20 cellular contexts compared by ENCODE assay signal in genomic region chr4:74487771-74488170, GRCh38. TPM values are rescaled to one million over a fixed set of nuclear protein-coding genes. Genes with fewer than 3 reads are reported as not detected.
DNase-seq lines count a peak whose midpoint lies in the region; ATAC-seq, FAIRE-seq and TF ChIP-seq lines count a peak whose summit lies in the region.
"Had no signal": no experiment of that assay in that cellular context is flagged by ENCODE, and none has a peak within 500 bp of the region (broad histone marks: within the 10 kb centered on the region; RNA-seq: fewer than 3 reads in every experiment).

No MANE protein-coding gene starts in this region.

- H3K9ac ChIP-seq in K562 (ENCODE audit: insufficient read depth in 1 of 2, low read depth in 2 of 2, low read length in 2 of 2): no peak overlapping the region
- H3K9ac ChIP-seq: BLaER1, GM23248 had no signal

- H3K27ac ChIP-seq in K562 (ENCODE audit: extremely low read depth, low read depth, low read length): no peak overlapping the region
- H3K27ac ChIP-seq: BLaER1, GM23248, HL-60 had no signal

- no peak for ATAC-seq in K562
- no peak for ATAC-seq in activated CD8-positive, alpha-beta T cell treated with anti-CD3 and anti-CD28 coated beads, Interleukin-2, amount 10 ng/mL, durations not matched to agents 7 days and 5 days
- ATAC-seq in HG02970 (IDR thresholded peaks at IDR 0.05; ENCODE audit: low FRiP score, unreplicated experiment): no peak

- POLR2A ChIA-PET in K562 (lab: Yijun Ruan, JAX): no interaction called here
- POLR2A ChIA-PET in activated CD8-positive, alpha-beta T cell treated with anti-CD3 and anti-CD28 coated beads, Interleukin-2, amount 10 ng/mL, durations not matched to agents 7 days and 5 days (lab: Charles Lee): no interaction called here

- H3K27me3 ChIP-seq in K562 (ENCODE audit: control insufficient read depth in 2 of 2, insufficient read depth in 2 of 2, low read length in 2 of 2): no peaks in the 10 kb centered on the region
- H3K27me3 ChIP-seq: BLaER1 had no signal

- H3K4me1 Mint-ChIP-seq in activated CD8-positive, alpha-beta T cell treated with anti-CD3 and anti-CD28 coated beads, Interleukin-2, amount 10 ng/mL, durations not matched to agents 7 days and 5 days (ENCODE audit: low read depth): no peaks in the 10 kb centered on the region
- H3K4me1 Mint-ChIP-seq: CD14-positive monocyte; CD4-positive, alpha-beta memory T cell had no signal

- H3K9me3 ChIP-seq in K562 (replicated peaks; ENCODE audit: control insufficient read depth, insufficient read depth, low read depth, low read length): no peaks in the 10 kb centered on the region
- H3K9me3 ChIP-seq: BLaER1, HAP-1 had no signal

- no peak for TF ChIP-seq RAD21 in K562 (CRISPR knock-in tag; conservative IDR thresholded peaks at IDR 0.05 in 1 of 2, IDR thresholded peaks at IDR 0.05 in 1 of 2)

- no peak for FAIRE-seq in K562 (lab: Jason Lieb, UNC)
- FAIRE-seq: GM12892, GM18507 had no signal

- peaks cover 4% of the 10 kb centered on the region for H3K27me3 Mint-ChIP-seq in activated CD8-positive, alpha-beta T cell treated with anti-CD3 and anti-CD28 coated beads, Interleukin-2, amount 10 ng/mL, durations not matched to agents 7 days and 5 days (ENCODE audit: low read depth)

- TF ChIP-seq CTCF in K562 (IDR thresholded peaks at IDR 0.05 in 2 of 3, conservative IDR thresholded peaks at IDR 0.05 in 1 of 3; ENCODE audit: insufficient read depth in 2 of 3, low read depth in 1 of 3, low read length in 3 of 3): no peak
- no peak for TF ChIP-seq CTCF in foreskin fibroblast (IDR thresholded peaks at IDR 0.05; ENCODE audit: low read depth, low read length)

- no peak for TF ChIP-seq EP300 in K562 (IDR thresholded peaks at IDR 0.05; ENCODE audit: low read length)

- 58% methylated on average over 1 of the region's 1 CpG for WGBS in K562 (ENCODE audit: insufficient coverage, low coverage, missing lambda C conversion rate)

- in situ Hi-C loops in K562 (cut with MboI): no loop called here

- no peaks in the 10 kb centered on the region for H3K36me3 ChIP-seq in K562 (ENCODE audit: control insufficient read depth, insufficient read depth, low read length)
- H3K36me3 ChIP-seq: BLaER1, HAP-1 had no signal

- no peak overlapping the region for H3K4me2 ChIP-seq in K562 (ENCODE audit: insufficient read depth, low read length)
- H3K4me2 ChIP-seq: BLaER1 had no signal

- 0 out of 2 replicates have a peak overlapping the region, but pooled peaks have one; percentile 3 for H2AFZ ChIP-seq in K562 (ENCODE audit: low read depth, low read length)
- H2AFZ ChIP-seq: GM23248 had no signal

- peak; percentile 22 for DNase-seq in NCI-H510A treated with DMSO at 0.1 percent for 48 hours (lab: John Stamatoyannopoulos, UW)
- no peak for DNase-seq in NCI-H510A (lab: John Stamatoyannopoulos, UW)
- peak; percentile 26 for DNase-seq in NCI-H345 (lab: John Stamatoyannopoulos, UW)
- DNase-seq in K562 (ENCODE audit: extremely low read depth in 1 of 4, low spot score in 3 of 4): no peak
- DNase-seq in foreskin fibroblast: no peak
- DNase-seq in activated CD4-positive, alpha-beta T cell treated with anti-CD3 and anti-CD28 coated beads for 4 hours: no peak
- DNase-seq in activated CD8-positive, alpha-beta T cell treated with anti-CD3 and anti-CD28 coated beads, Interleukin-2, amount 10 ng/mL, durations not matched to agents 7 days and 5 days: no peak
- DNase-seq: 8988T; CD4-positive, alpha-beta memory T cell; DMS153; GDM1; GM23248 had no signal

- H4K20me1 ChIP-seq in K562 (replicated peaks; ENCODE audit: control insufficient read depth, insufficient read depth, low read length): no peaks in the 10 kb centered on the region
- H4K20me1 ChIP-seq: BLaER1 had no signal

- no peak overlapping the region for H3K4me3 ChIP-seq in K562
- no peak overlapping the region for H3K4me3 ChIP-seq in foreskin fibroblast (ENCODE audit: low read depth in 1 of 2, low read length in 2 of 2)
- H3K4me3 ChIP-seq: BLaER1, GM23248, HAP-1 had no signal

- BruUV-seq in K562 (replicated peaks; lab: Mats Ljungman, UMichigan): no TSS peak

- no peaks in the 10 kb centered on the region for H3K9me3 Mint-ChIP-seq in activated CD8-positive, alpha-beta T cell treated with anti-CD3 and anti-CD28 coated beads, Interleukin-2, amount 10 ng/mL, durations not matched to agents 7 days and 5 days (ENCODE audit: insufficient read depth)
- H3K9me3 Mint-ChIP-seq: CD14-positive monocyte; CD4-positive, alpha-beta memory T cell had no signal

- no peaks in the 10 kb centered on the region for H3K9me1 ChIP-seq in K562 (ENCODE audit: control insufficient read depth, insufficient read depth, low read length)

- no peaks in the 10 kb centered on the region for H3K36me3 Mint-ChIP-seq in activated CD8-positive, alpha-beta T cell treated with anti-CD3 and anti-CD28 coated beads, Interleukin-2, amount 10 ng/mL, durations not matched to agents 7 days and 5 days (ENCODE audit: low read depth)
- H3K36me3 Mint-ChIP-seq: CD14-positive monocyte; CD4-positive, alpha-beta memory T cell had no signal

- no peak overlapping the region for H3K4me3 Mint-ChIP-seq in activated CD8-positive, alpha-beta T cell treated with anti-CD3 and anti-CD28 coated beads, Interleukin-2, amount 10 ng/mL, durations not matched to agents 7 days and 5 days
- H3K4me3 Mint-ChIP-seq: CD14-positive monocyte; CD4-positive, alpha-beta memory T cell had no signal

- TF ChIP-seq POLR2A in K562 (conservative IDR thresholded peaks at IDR 0.05): no peak

- no peaks in the 10 kb centered on the region for H3K79me2 ChIP-seq in K562 (ENCODE audit: control insufficient read depth, insufficient read depth, low read length)

- H3K4me1 ChIP-seq in K562 (replicated peaks in 1 of 2; ENCODE audit: control insufficient read depth in 2 of 2, insufficient read depth in 2 of 2, low read length in 2 of 2): peaks cover 0 to 7% of the 10 kb centered on the region in 2 experiments; a peak in 2 of 5 replicates
- H3K4me1 ChIP-seq: BLaER1, HAP-1 had no signal

- H3K27ac Mint-ChIP-seq in activated CD8-positive, alpha-beta T cell treated with anti-CD3 and anti-CD28 coated beads, Interleukin-2, amount 10 ng/mL, durations not matched to agents 7 days and 5 days: no peak overlapping the region
- H3K27ac Mint-ChIP-seq: CD14-positive monocyte; CD4-positive, alpha-beta memory T cell had no signal

- intact Hi-C loops in K562 (cut with micrococcal nuclease): no loop called here

- CTCF ChIA-PET in K562 (lab: Yijun Ruan, JAX; ENCODE audit: low intra/inter-chr PET ratio): no interaction called here
- CTCF ChIA-PET in activated CD8-positive, alpha-beta T cell treated with anti-CD3 and anti-CD28 coated beads, Interleukin-2, amount 10 ng/mL, durations not matched to agents 7 days and 5 days (lab: Charles Lee): no interaction called here

TF ChIP-seq in K562, 482 proteins besides CTCF, POLR2A, EP300 and RAD21:
- TF ChIP-seq SNIP1 (IDR thresholded peaks at IDR 0.05; ENCODE audit: low read depth) (no peak), MYC (IDR thresholded peaks at IDR 0.05; ENCODE audit: low read depth, low read length) (no peak), MYC (CRISPR knock-in tag; IDR thresholded peaks at IDR 0.05; ENCODE audit: borderline replicate concordance, low read depth) (no peak), RBM25 (IDR thresholded peaks at IDR 0.05; ENCODE audit: low read depth, low read length, severe bottlenecking) (no peak), NFE2L1 (tag; IDR thresholded peaks at IDR 0.05; ENCODE audit: borderline replicate concordance, low read depth) (no peak), ZNF184 (CRISPR knock-in tag; IDR thresholded peaks at IDR 0.05) (no peak), ZNF785 (CRISPR knock-in tag; IDR thresholded peaks at IDR 0.05) (no peak), ZNF23 (CRISPR knock-in tag; IDR thresholded peaks at IDR 0.05) (no peak)

RNA-seq across cellular contexts. Expression of gene AREG, which starts 42.8 kb away (rescaled TPM):
- 10.7 and 18.3 TPM in 2 replicates for total RNA-seq in K562 (2011; cell fraction: chromatin; rRNA removed; ENCODE audit: low replicate concordance)
- total RNA-seq in K562 (2011; cell fraction: nucleolus; rRNA removed): 16.6 and 18.3 TPM in 2 replicates
- 17.7 and 18.4 TPM in 2 replicates for total RNA-seq in K562 (2011; cell fraction: nucleoplasm; rRNA removed)
- total RNA-seq in K562 (2014; rRNA removed): 4.5 and 5.8 TPM in 2 replicates
- total RNA-seq in K562 (2014; rRNA removed; fragmentation: Illumina TruSeq; extraction: Trizol): 5.7 and 6.7 TPM in 2 replicates
- 2.8 and 3.5 TPM in 2 replicates for total RNA-seq in K562 (2015; rRNA removed; fragmentation: Illumina TruSeq; extraction: Trizol)
- total RNA-seq in K562 (2021): 5.4 and 5.6 TPM in 2 replicates
- 7.3 and 8.5 TPM in 2 replicates for polyA plus RNA-seq in K562 (2011; rRNA removed)
- 6.3 and 6.9 TPM in 2 replicates for polyA plus RNA-seq in K562 (2011; cell fraction: cytosol; rRNA removed)
- polyA plus RNA-seq in K562 (2011; cell fraction: nucleus; rRNA removed): 5.3 and 7.3 TPM in 2 replicates
- polyA plus RNA-seq in K562 (2012): 5.1 and 9.9 TPM in 2 replicates
- polyA plus RNA-seq in K562 (2014; fragmentation: Illumina TruSeq; extraction: Trizol): 6.5 and 7.7 TPM in 2 replicates
- polyA plus RNA-seq in K562 (2014; fragmentation: Nextera tagmentation; extraction: Ambion mirVana): 1 to 10 TPM; 1.4 to 2.4 TPM
- polyA plus RNA-seq in K562 (2014; rRNA removed): 3.8 and 5.5 TPM in 2 replicates
- polyA minus RNA-seq in K562 (2011; rRNA and poly(A)+ RNA removed): 3.9 and 7.5 TPM in 2 replicates
- 3.4 and 3.9 TPM in 2 replicates for polyA minus RNA-seq in K562 (2011; cell fraction: cytosol; rRNA and poly(A)+ RNA removed)
- polyA minus RNA-seq in K562 (2011; cell fraction: nucleus; rRNA and poly(A)+ RNA removed): 6.2 and 10.2 TPM in 2 replicates
- total RNA-seq in activated CD8-positive, alpha-beta T cell treated with anti-CD3 and anti-CD28 coated beads, Interleukin-2, amount 10 ng/mL, durations not matched to agents 7 days and 5 days: not detected
- total RNA-seq: A673 had no signal

Comparison
In these comparisons a context has a peak if more than half of its experiments do, and no peak if none do; other contexts are left out.
1. DNase-seq: peak in NCI-H510A treated with DMSO at 0.1 percent for 48 hours (single experiment) and NCI-H345 (single experiment); none in NCI-H510A (single experiment), K562 (0 of 4), foreskin fibroblast (0 of 2), activated CD4-positive, alpha-beta T cell treated with anti-CD3 and anti-CD28 coated beads for 4 hours (0 of 2) and activated CD8-positive, alpha-beta T cell treated with anti-CD3 and anti-CD28 coated beads, Interleukin-2, amount 10 ng/mL, durations not matched to agents 7 days and 5 days (single experiment).